7 cellular contexts compared by ENCODE assay signal in the genomic region with DNA sequence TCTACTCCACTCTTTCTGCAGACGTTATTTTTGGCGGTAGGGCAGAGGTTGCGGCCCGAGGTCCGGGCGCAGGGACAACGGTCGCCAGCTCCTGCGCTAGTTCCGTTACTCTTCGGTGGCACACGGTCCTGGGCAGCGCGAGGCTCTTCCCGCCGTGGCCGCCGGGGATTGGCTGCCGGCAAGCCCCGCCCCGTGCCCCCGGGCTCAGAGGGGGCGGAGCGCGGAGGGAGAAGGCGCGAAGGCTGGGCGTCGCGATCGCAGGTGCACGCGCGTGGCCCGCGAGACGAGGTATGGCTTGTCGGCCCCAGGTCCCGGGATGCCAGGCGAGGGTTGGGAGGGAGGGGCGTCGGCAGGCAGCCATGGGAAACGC. TPM values are rescaled to one million over a fixed set of nuclear protein-coding genes. Genes with fewer than 3 reads are reported as not detected.
DNase-seq lines count a peak whose midpoint lies in the region; ATAC-seq lines count a peak whose summit lies in the region.

No MANE protein-coding gene starts in this region.

- peak overlapping the region; percentile 51 for H3K4me3 Mint-ChIP-seq in activated naive CD8-positive, alpha-beta T cell treated with anti-CD3 and anti-CD28 coated beads for 36 hours
- peak overlapping the region; percentile 35 for H3K4me3 Mint-ChIP-seq in stimulated activated naive CD8-positive, alpha-beta T cell treated with anti-CD3 and anti-CD28 coated beads, Interleukin-15, Interleukin-2, amounts not matched to agents 100 ng/mL and 50 ng/mL, for 24 hours

- no peaks in the 10 kb centered on the region for H3K36me3 Mint-ChIP-seq in activated naive CD8-positive, alpha-beta T cell treated with anti-CD3 and anti-CD28 coated beads for 36 hours
- no peaks in the 10 kb centered on the region for H3K36me3 Mint-ChIP-seq in stimulated activated naive CD8-positive, alpha-beta T cell treated with anti-CD3 and anti-CD28 coated beads, Interleukin-15, Interleukin-2, amounts not matched to agents 100 ng/mL and 50 ng/mL, for 24 hours (ENCODE audit: low read depth)

- H3K4me1 Mint-ChIP-seq in activated naive CD8-positive, alpha-beta T cell treated with anti-CD3 and anti-CD28 coated beads for 36 hours, result peaks cover 4% of the 10 kb centered on the region
- H3K4me1 Mint-ChIP-seq in stimulated activated naive CD8-positive, alpha-beta T cell treated with anti-CD3 and anti-CD28 coated beads, Interleukin-15, Interleukin-2, amounts not matched to agents 100 ng/mL and 50 ng/mL, for 24 hours (ENCODE audit: low read depth), result peaks cover 5% of the 10 kb centered on the region

- DNase-seq in HUDEP-2 (lab: John Stamatoyannopoulos, UW; ENCODE audit: unreplicated experiment in 76 of 76) (peak in 52 of 76 experiments; percentile 14 to 80 (median 46)), iPS-NIHi11 (ENCODE audit: low spot score) (peak; percentile 79), UCSD-AML1 (lab: John Stamatoyannopoulos, UW; ENCODE audit: unreplicated experiment) (no peak), kidney tubule cell (ENCODE audit: low spot score) (no peak)
- peak; percentile 12 for DNase-seq in activated naive CD8-positive, alpha-beta T cell treated with anti-CD3 and anti-CD28 coated beads for 36 hours

- no peaks in the 10 kb centered on the region for H3K9me3 Mint-ChIP-seq in activated naive CD8-positive, alpha-beta T cell treated with anti-CD3 and anti-CD28 coated beads for 36 hours
- H3K9me3 Mint-ChIP-seq in stimulated activated naive CD8-positive, alpha-beta T cell treated with anti-CD3 and anti-CD28 coated beads, Interleukin-15, Interleukin-2, amounts not matched to agents 100 ng/mL and 50 ng/mL, for 24 hours, result no peaks in the 10 kb centered on the region

- peaks cover 71% of the 10 kb centered on the region for H3K27me3 Mint-ChIP-seq in activated naive CD8-positive, alpha-beta T cell treated with anti-CD3 and anti-CD28 coated beads for 36 hours
- peaks cover 54% of the 10 kb centered on the region for H3K27me3 Mint-ChIP-seq in stimulated activated naive CD8-positive, alpha-beta T cell treated with anti-CD3 and anti-CD28 coated beads, Interleukin-15, Interleukin-2, amounts not matched to agents 100 ng/mL and 50 ng/mL, for 24 hours

- ATAC-seq in GM19463 (IDR thresholded peaks at IDR 0.05; ENCODE audit: unreplicated experiment), result no peak

- no peak overlapping the region for H3K27ac Mint-ChIP-seq in activated naive CD8-positive, alpha-beta T cell treated with anti-CD3 and anti-CD28 coated beads for 36 hours
- H3K27ac Mint-ChIP-seq in stimulated activated naive CD8-positive, alpha-beta T cell treated with anti-CD3 and anti-CD28 coated beads, Interleukin-15, Interleukin-2, amounts not matched to agents 100 ng/mL and 50 ng/mL, for 24 hours, result no peak overlapping the region

RNA-seq across cellular contexts. Expression of gene SHE, which starts 0.5 kb away (rescaled TPM):
- not detected for total RNA-seq in activated naive CD8-positive, alpha-beta T cell treated with anti-CD3 and anti-CD28 coated beads for 36 hours

RNA-seq across cellular contexts. Expression of gene TDRD10, which starts 0.7 kb away (rescaled TPM):
- not detected for total RNA-seq in activated naive CD8-positive, alpha-beta T cell treated with anti-CD3 and anti-CD28 coated beads for 36 hours

RNA-seq across cellular contexts. Expression of gene UBE2Q1, which starts 55.7 kb away (rescaled TPM):
- total RNA-seq in activated naive CD8-positive, alpha-beta T cell treated with anti-CD3 and anti-CD28 coated beads for 36 hours, result 10 to 100 TPM; 84.4 to 87.4 TPM

Comparison
In these comparisons a context has a peak if more than half of its experiments do, and no peak if none do; other contexts are left out.
1. DNase-seq: peak in HUDEP-2 (52 of 76), activated naive CD8-positive, alpha-beta T cell treated with anti-CD3 and anti-CD28 coated beads for 36 hours (single experiment) and iPS-NIHi11 (single experiment); none in UCSD-AML1 (single experiment) and kidney tubule cell (single experiment).